ENCODE assay signal across 1 cellular context in the genomic region with DNA sequence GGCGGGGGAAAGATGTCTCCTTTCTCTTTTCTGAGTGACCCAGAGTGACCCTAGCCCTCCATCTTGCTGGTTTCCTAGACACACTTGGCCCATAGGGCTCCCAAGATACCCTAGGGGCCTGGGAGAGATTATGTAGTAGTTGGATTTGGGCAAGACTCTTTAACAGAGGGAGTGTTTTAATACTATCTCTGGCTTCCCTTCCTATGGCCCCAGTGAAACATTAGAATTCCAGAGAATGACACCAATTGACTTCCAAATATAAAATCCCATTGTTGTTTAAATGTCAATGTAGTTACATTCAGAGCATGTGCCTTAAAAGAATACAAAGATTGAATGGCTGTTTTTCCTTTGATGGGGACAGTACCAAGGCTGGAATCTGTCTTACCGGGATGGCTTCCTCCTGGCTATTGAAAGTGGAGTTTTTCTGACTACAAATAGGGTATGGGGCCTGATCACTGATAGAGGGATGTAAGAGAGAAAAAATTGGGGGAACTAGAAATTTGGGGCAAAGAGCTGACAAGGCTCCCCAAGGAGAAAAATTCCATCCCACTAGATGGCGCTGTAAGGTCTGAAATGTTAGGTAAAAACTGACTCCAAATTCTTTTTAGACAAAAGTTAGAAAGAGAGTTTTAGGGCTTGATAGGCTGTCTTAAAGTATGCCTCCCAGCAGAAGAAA.
TF ChIP-seq lines count a peak whose summit lies in the region.

No MANE protein-coding gene starts in this region.

TF ChIP-seq in HCT116, 20 proteins besides CTCF, POLR2A, EP300 and RAD21 (continued from another document):
- TF ChIP-seq YY1 (IDR thresholded peaks at IDR 0.05; ENCODE audit: extremely low read depth, insufficient replicate concordance, low read depth, low read length) (no peak), SIN3A (IDR thresholded peaks at IDR 0.05; ENCODE audit: low read depth) (no peak), JUND (IDR thresholded peaks at IDR 0.05) (no peak), ZFX (IDR thresholded peaks at IDR 0.05) (no peak), EGR1 (IDR thresholded peaks at IDR 0.05; ENCODE audit: low read depth) (no peak), FOSL1 (IDR thresholded peaks at IDR 0.05; ENCODE audit: low read depth) (no peak)
- TF ChIP-seq, protein P1, sequence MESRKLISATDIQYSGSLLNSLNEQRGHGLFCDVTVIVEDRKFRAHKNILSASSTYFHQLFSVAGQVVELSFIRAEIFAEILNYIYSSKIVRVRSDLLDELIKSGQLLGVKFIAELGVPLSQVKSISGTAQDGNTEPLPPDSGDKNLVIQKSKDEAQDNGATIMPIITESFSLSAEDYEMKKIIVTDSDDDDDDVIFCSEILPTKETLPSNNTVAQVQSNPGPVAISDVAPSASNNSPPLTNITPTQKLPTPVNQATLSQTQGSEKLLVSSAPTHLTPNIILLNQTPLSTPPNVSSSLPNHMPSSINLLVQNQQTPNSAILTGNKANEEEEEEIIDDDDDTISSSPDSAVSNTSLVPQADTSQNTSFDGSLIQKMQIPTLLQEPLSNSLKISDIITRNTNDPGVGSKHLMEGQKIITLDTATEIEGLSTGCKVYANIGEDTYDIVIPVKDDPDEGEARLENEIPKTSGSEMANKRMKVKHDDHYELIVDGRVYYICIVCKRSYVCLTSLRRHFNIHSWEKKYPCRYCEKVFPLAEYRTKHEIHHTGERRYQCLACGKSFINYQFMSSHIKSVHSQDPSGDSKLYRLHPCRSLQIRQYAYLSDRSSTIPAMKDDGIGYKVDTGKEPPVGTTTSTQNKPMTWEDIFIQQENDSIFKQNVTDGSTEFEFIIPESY (IDR thresholded peaks at IDR 0.05; ENCODE audit: extremely low read depth, insufficient replicate concordance, low read length): no peak
